ENCODE assay signal across 24 cellular contexts in genomic region chr15:89475688-89476087, GRCh38. TPM values are rescaled to one million over a fixed set of nuclear protein-coding genes. Genes with fewer than 3 reads are reported as not detected.
A peak's percentile ranks its signal among the peaks of the same experiment; 100 is the strongest.
DNase-seq lines count a peak whose midpoint lies in the region; ATAC-seq and TF ChIP-seq lines count a peak whose summit lies in the region.
"Had no signal": no experiment of that assay in that cellular context is flagged by ENCODE, and none has a peak within 500 bp of the region (broad histone marks: within the 10 kb centered on the region; RNA-seq: fewer than 3 reads in every experiment).

No MANE protein-coding gene starts in this region.

- DNase-seq in NCI-H82 (lab: John Stamatoyannopoulos, UW), result peak; percentile 14
- no peak for DNase-seq in NCI-H82 treated with DMSO at 0.1 percent for 48 hours (lab: John Stamatoyannopoulos, UW; ENCODE audit: unreplicated experiment)
- peak; percentile 30 for DNase-seq in NCI-H2171 (lab: John Stamatoyannopoulos, UW)
- DNase-seq in SK-N-MC (ENCODE audit: low read depth, low spot score), result peak; percentile 81
- peak; percentile 40 for DNase-seq in posterior vena cava (ENCODE audit: low spot score)
- no peak for DNase-seq in gastrocnemius medialis
- DNase-seq in activated gamma-delta T cell (lab: John Stamatoyannopoulos, UW), result no peak
- no peak for DNase-seq in T1000 (lab: John Stamatoyannopoulos, UW)
- DNase-seq: BE2C; CD8-positive, alpha-beta memory T cell; HCEC 1CT; NCI-H1048; NCI-H1436; NCI-H187; NCI-H2081 treated with DMSO at 0.1 percent for 48 hours; NCI-H446 treated with DMSO at 0.1 percent for 48 hours; NK-92 treated with Interleukin-12 subunit alpha and Interleukin-12 subunit beta, amount 100 ng/mL, for 24 hours; Right ventricle myocardium superior; RPMI8226; T-helper 1 cell had no signal

- no peak for ATAC-seq in gastrocnemius medialis

- peak overlapping the region; percentile 73 for H3K9ac ChIP-seq in SK-N-MC (ENCODE audit: insufficient read length)

- in situ Hi-C loops in gastrocnemius medialis (cut with MboI; ENCODE audit: low sequenced_read_pairs in 4 of 4), result no loop called here

- H3K27me3 ChIP-seq in gastrocnemius medialis, result peaks cover 15 to 19% (median 18%) of the 10 kb centered on the region in 3 donors
- H3K27me3 ChIP-seq: BE2C had no signal

- TF ChIP-seq POLR2A in gastrocnemius medialis (IDR thresholded peaks at IDR 0.05), result no peak

- peak overlapping the region; percentile 40; the same call in 1 of the 2 replicates for H3K4me3 ChIP-seq in SK-N-MC
- H3K4me3 ChIP-seq in gastrocnemius medialis, result no peak overlapping the region
- H3K4me3 ChIP-seq: PC-9, SJSA1 had no signal

- no peaks in the 10 kb centered on the region for H3K9me3 ChIP-seq in SK-N-MC (ENCODE audit: low read depth, low read length)
- H3K9me3 ChIP-seq in gastrocnemius medialis, result no peaks in the 10 kb centered on the region
- H3K9me3 ChIP-seq: BE2C, SJSA1 had no signal

- H3K4me1 ChIP-seq in gastrocnemius medialis, result no peaks in the 10 kb centered on the region
- H3K4me1 ChIP-seq: BE2C, SJSA1 had no signal

- peak overlapping the region; percentile 100 for H3K27ac ChIP-seq in SK-N-MC
- no peak overlapping the region for H3K27ac ChIP-seq in gastrocnemius medialis
- H3K27ac ChIP-seq: PC-9, SJSA1 had no signal

- intact Hi-C loops in posterior vena cava (cut with DNase I), result no loop called here
- intact Hi-C loops in gastrocnemius medialis (cut with DNase I; ENCODE audit: low total_unique reads), result no loop called here

- H3K36me3 ChIP-seq in SK-N-MC (ENCODE audit: insufficient read depth, low read length), result 0 out of 2 replicates have a peak, but pooled peaks cover 2% of the 10 kb centered on the region
- no peaks in the 10 kb centered on the region for H3K36me3 ChIP-seq in gastrocnemius medialis
- H3K36me3 ChIP-seq: BE2C, SJSA1 had no signal

- TF ChIP-seq CTCF in gastrocnemius medialis (IDR thresholded peaks at IDR 0.05 in 4 of 5, conservative IDR thresholded peaks at IDR 0.05 in 1 of 5), result no peak

RNA-seq across cellular contexts. Expression of gene RHCG, which starts 20.7 kb away (rescaled TPM):
- total RNA-seq in posterior vena cava (not detected), gastrocnemius medialis (not detected)
- total RNA-seq: CD8-positive, alpha-beta memory T cell; H1; HT-29; Right ventricle myocardium superior; SJSA1 had no signal

Comparison
In these comparisons a context has a peak if more than half of its experiments do, and no peak if none do; other contexts are left out.
1. DNase-seq: peak in NCI-H82 (single experiment), NCI-H2171 (single experiment), SK-N-MC (single experiment) and posterior vena cava (single experiment); none in NCI-H82 treated with DMSO at 0.1 percent for 48 hours (single experiment), gastrocnemius medialis (0 of 2), activated gamma-delta T cell (single experiment) and T1000 (single experiment).